Comparison of ENCODE assay signal across 18 cellular contexts in the genomic region with DNA sequence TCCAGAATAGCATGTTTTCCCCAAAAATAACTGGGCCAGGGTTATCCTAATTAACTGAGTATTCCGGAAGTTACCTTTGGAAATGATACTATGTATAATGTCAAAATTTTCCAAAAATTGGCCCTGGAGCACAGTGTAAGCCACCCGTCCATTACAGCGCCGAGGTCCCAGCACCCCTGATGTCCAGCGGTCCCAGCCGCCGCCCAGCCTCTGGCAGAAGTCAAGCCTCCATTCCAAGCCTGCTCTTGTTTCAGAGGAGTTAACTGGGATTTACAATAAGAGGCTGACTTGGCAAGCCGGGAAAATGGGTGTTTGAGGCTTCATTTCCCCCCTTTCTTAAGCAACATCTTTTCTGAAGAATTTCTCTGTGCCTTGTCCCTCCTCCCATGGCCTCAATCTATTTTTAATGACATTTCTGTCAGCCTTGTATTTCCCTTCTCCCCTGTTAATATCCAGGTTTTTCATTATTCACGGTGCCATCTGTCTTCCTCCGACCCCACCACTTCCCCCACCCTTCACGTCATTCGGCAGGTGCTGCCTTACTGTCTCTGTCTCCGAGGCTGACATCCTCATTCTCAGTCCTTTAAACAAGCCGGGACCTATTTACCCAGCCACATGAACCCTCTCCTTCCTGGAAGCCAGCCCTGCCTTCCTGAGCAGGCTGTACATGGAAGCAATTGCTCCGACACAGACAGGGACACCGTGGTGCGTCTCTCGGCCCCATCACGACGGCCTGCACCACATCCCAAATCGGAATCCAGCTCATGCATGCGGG.
A peak's percentile ranks its signal among the peaks of the same experiment; 100 is the strongest.
DNase-seq lines count a peak whose midpoint lies in the region; ATAC-seq and TF ChIP-seq lines count a peak whose summit lies in the region.
"Had no signal": no experiment of that assay in that cellular context is flagged by ENCODE, and none has a peak within 500 bp of the region (broad histone marks: within the 10 kb centered on the region; RNA-seq: fewer than 3 reads in every experiment).

No MANE protein-coding gene starts in this region.

- TF ChIP-seq POLR2A in lower leg skin (IDR thresholded peaks at IDR 0.05): no peak

- CTCF ChIA-PET in PC-9 (lab: Charles Lee): interaction anchor here (0.6 kb wide), 1 partner anchor 825 kb away, joined by 3 read pairs; no protein-coding TSS in a partner anchor

- no peak overlapping the region for H3K4me2 ChIP-seq in PC-9

- peaks cover 4 to 7% (median 7%) of the 10 kb centered on the region in 3 donors for H3K27me3 Mint-ChIP-seq in CD14-positive monocyte (ENCODE audit: low read depth in 3 of 3)
- peaks cover 23% of the 10 kb centered on the region for H3K27me3 Mint-ChIP-seq in nephron progenitor cell (ENCODE audit: low read depth, poor library complexity)

- H3K36me3 Mint-ChIP-seq in CD14-positive monocyte (no peaks in the 10 kb centered on the region), nephron progenitor cell (ENCODE audit: low read depth) (no peaks in the 10 kb centered on the region)

- POLR2A ChIA-PET in PC-9 (lab: Charles Lee; ENCODE audit: unreplicated experiment): no interaction called here

- peaks cover 12% of the 10 kb centered on the region; the same call in 1 of the 2 replicates for H3K27me3 ChIP-seq in PC-9 (ENCODE audit: insufficient read depth, low read depth)
- H3K27me3 ChIP-seq: SJSA1 had no signal

- TF ChIP-seq CTCF in CD14-positive monocyte (IDR thresholded peaks at IDR 0.05) (no peak), nephron progenitor cell (IDR thresholded peaks at IDR 0.05) (no peak), lower leg skin (IDR thresholded peaks at IDR 0.05) (no peak), PC-9 (conservative IDR thresholded peaks at IDR 0.05) (no peak)

- no peaks in the 10 kb centered on the region for H3K4me1 ChIP-seq in PC-9 (replicated peaks; ENCODE audit: insufficient read depth)
- H3K4me1 ChIP-seq: Caco-2, HAP-1, SJSA1 had no signal

- 60 to 61% methylated on average over 22 of the region's 22 CpGs for WGBS in lower leg skin, 2 donors

- H3K4me1 Mint-ChIP-seq in CD14-positive monocyte: no peaks in the 10 kb centered on the region
- H3K4me1 Mint-ChIP-seq in nephron progenitor cell: no peaks in the 10 kb centered on the region
- H3K4me1 Mint-ChIP-seq: IgD-negative memory B cell had no signal

- H3K9me2 ChIP-seq in PC-9 (ENCODE audit: insufficient read depth): no peaks in the 10 kb centered on the region

- H3K4me3 Mint-ChIP-seq in CD14-positive monocyte: no peak overlapping the region
- H3K4me3 Mint-ChIP-seq in nephron progenitor cell: no peak overlapping the region
- H3K4me3 Mint-ChIP-seq: IgD-negative memory B cell had no signal

- no peak overlapping the region for H2AFZ ChIP-seq in PC-9

- BruUV-seq in PC-9 (replicated peaks; lab: Mats Ljungman, UMichigan): no TSS peak

- no peaks in the 10 kb centered on the region for H3K9me3 ChIP-seq in PC-9 (ENCODE audit: insufficient read depth, low read depth)
- H3K9me3 ChIP-seq: Caco-2, HAP-1, SJSA1 had no signal

- H3K27ac Mint-ChIP-seq in CD14-positive monocyte: no peak overlapping the region
- H3K27ac Mint-ChIP-seq in nephron progenitor cell: peak overlapping the region; percentile 26
- H3K27ac Mint-ChIP-seq: IgD-negative memory B cell had no signal

- no peaks in the 10 kb centered on the region for H3K36me3 ChIP-seq in PC-9 (ENCODE audit: low read depth)
- H3K36me3 ChIP-seq: HAP-1, SJSA1 had no signal

- H3K27ac ChIP-seq in PC-9: no peak overlapping the region
- H3K27ac ChIP-seq: HL-60, SJSA1 had no signal

- no peaks in the 10 kb centered on the region for H3K79me2 ChIP-seq in PC-9 (ENCODE audit: low read depth)

- peaks cover 0 to under 1% (median 0%) of the 10 kb centered on the region in 7 donors for H3K9me3 Mint-ChIP-seq in CD14-positive monocyte
- H3K9me3 Mint-ChIP-seq in nephron progenitor cell: peaks cover 4% of the 10 kb centered on the region

- no peak for ATAC-seq in HG03280 (IDR thresholded peaks at IDR 0.05; ENCODE audit: unreplicated experiment)

- DNase-seq in CD14-positive monocyte (ENCODE audit: low spot score) (peak; percentile 27), G401 (ENCODE audit: low spot score) (peak; percentile 82), SHP77 treated with DMSO at 0.1 percent for 48 hours (lab: John Stamatoyannopoulos, UW) (peak; percentile 88), nephron progenitor cell (no peak), lower leg skin (ENCODE audit: low spot score in 2 of 2) (no peak), PC-9 (no peak)
- DNase-seq: Caco-2; Kasumi-1; NCI-H1105; NCI-H187; NCI-H526; NK-92 treated with Interleukin-12 subunit alpha and Interleukin-12 subunit beta, amount 100 ng/mL, for 24 hours; RPMI8226 had no signal

- intact Hi-C loops in CD14-positive monocyte (cut with micrococcal nuclease) (no loop called here), lower leg skin (cut with DNase I; ENCODE audit: low total_unique reads) (no loop called here), PC-9 (cut with micrococcal nuclease; ENCODE audit: unreplicated experiment) (no loop called here)

- in situ Hi-C loops in G401 (cut with HindIII; ENCODE audit: low sequenced_read_pairs): no loop called here

- H4K20me1 ChIP-seq in PC-9 (ENCODE audit: insufficient read depth): no peaks in the 10 kb centered on the region

- H3K4me3 ChIP-seq in lower leg skin (ENCODE audit: low read depth, poor library complexity, severe bottlenecking) (no peak overlapping the region), PC-9 (no peak overlapping the region)
- H3K4me3 ChIP-seq: HAP-1, SJSA1 had no signal

- no peaks in the 10 kb centered on the region for H3F3A ChIP-seq in PC-9 (ENCODE audit: insufficient read depth, low read depth)

Comparison
In these comparisons a context has a peak if more than half of its experiments do, and no peak if none do; other contexts are left out.
1. DNase-seq: peak in CD14-positive monocyte (single experiment), G401 (single experiment) and SHP77 treated with DMSO at 0.1 percent for 48 hours (single experiment); none in nephron progenitor cell (single experiment), lower leg skin (0 of 2) and PC-9 (0 of 2).